ENCODE assay signal across 1 cellular context in genomic region chr9:1536522-1537170, GRCh38.
TF ChIP-seq lines count a peak whose summit lies in the region.

No MANE protein-coding gene starts in this region.

TF ChIP-seq in GM12878, 131 proteins besides CTCF, POLR2A, EP300 and RAD21 (continued from another document and continues in another):
- TF ChIP-seq REST (IDR thresholded peaks at IDR 0.05; ENCODE audit: low read depth, low read length) (no peak), ATF7 (IDR thresholded peaks at IDR 0.05; ENCODE audit: low read depth) (peak; percentile 58), JUNB (IDR thresholded peaks at IDR 0.05) (peak; percentile 97), IRF4 (IDR thresholded peaks at IDR 0.05; ENCODE audit: low read depth, low read length) (peak; percentile 96), IKZF2 (IDR thresholded peaks at IDR 0.05) (peak; percentile 93 to 94), USF1 (IDR thresholded peaks at IDR 0.05; ENCODE audit: borderline replicate concordance, extremely low read length, insufficient read depth, low read depth, low read length) (no peak), ZNF687 (IDR thresholded peaks at IDR 0.05) (peak; percentile 49; the same call in 1 of the 2 replicates), CREM (IDR thresholded peaks at IDR 0.05; ENCODE audit: low read depth) (peak; percentile 73), CUX1 (IDR thresholded peaks at IDR 0.05; ENCODE audit: insufficient replicate concordance, low read depth, low read length) (no peak), KLF5 (IDR thresholded peaks at IDR 0.05; ENCODE audit: partially characterized antibody) (no peak), NR2C1 (IDR thresholded peaks at IDR 0.05) (0 out of 2 replicates have a peak, but pooled peaks have one; percentile 22), ETV6 (conservative IDR thresholded peaks at IDR 0.05 in 1 of 2, IDR thresholded peaks at IDR 0.05 in 1 of 2; ENCODE audit: borderline replicate concordance in 1 of 2, low read depth in 1 of 2) (peak in 1 of 2 experiments; percentile 51; a peak in 1 of 4 replicates), PML (IDR thresholded peaks at IDR 0.05; ENCODE audit: low read length) (peak; percentile 55; the same call in 1 of the 2 replicates), DPF2 (IDR thresholded peaks at IDR 0.05) (peak; percentile 91), POLR2AphosphoS2 (IDR thresholded peaks at IDR 0.05; ENCODE audit: low read depth, low read length) (no peak), JUND (IDR thresholded peaks at IDR 0.05; ENCODE audit: low read depth, low read length) (peak; percentile 68), TCF3 (IDR thresholded peaks at IDR 0.05; ENCODE audit: borderline replicate concordance, insufficient read depth, low read depth, low read length) (peak; percentile 37; the same call in 1 of the 2 replicates), CHD2 (IDR thresholded peaks at IDR 0.05; ENCODE audit: borderline replicate concordance, low read depth, low read length) (no peak), BCL11A (IDR thresholded peaks at IDR 0.05; ENCODE audit: low read depth, low read length) (peak; percentile 90), SKIL (IDR thresholded peaks at IDR 0.05; ENCODE audit: low read depth, poor library complexity, severe bottlenecking) (peak; percentile 39), ZBTB4 (CRISPR knock-in tag; IDR thresholded peaks at IDR 0.05) (no peak), BACH1 (IDR thresholded peaks at IDR 0.05; ENCODE audit: borderline replicate concordance) (peak; percentile 61; the same call in 1 of the 2 replicates), IKZF1 (conservative IDR thresholded peaks at IDR 0.05) (peak; percentile 83), BCL3 (IDR thresholded peaks at IDR 0.05; ENCODE audit: borderline replicate concordance, insufficient read depth, low read depth, low read length, poor library complexity, severe bottlenecking) (peak; percentile 42), PBX3 (IDR thresholded peaks at IDR 0.05; ENCODE audit: insufficient replicate concordance, low read depth, low read length) (peak; percentile 71), PKNOX1 (IDR thresholded peaks at IDR 0.05) (peak; percentile 96), RUNX3 (IDR thresholded peaks at IDR 0.05; ENCODE audit: low read length) (peak; percentile 75), STAT1 (conservative IDR thresholded peaks at IDR 0.05) (no peak), NFYA (IDR thresholded peaks at IDR 0.05; ENCODE audit: borderline replicate concordance, low read depth, low read length) (no peak), MEF2A (IDR thresholded peaks at IDR 0.05; ENCODE audit: insufficient read depth, low read depth, low read length) (0 out of 2 replicates have a peak, but pooled peaks have one; percentile 30), BMI1 (IDR thresholded peaks at IDR 0.05; ENCODE audit: borderline replicate concordance) (peak; percentile 74; the same call in 1 of the 2 replicates), NFIC (IDR thresholded peaks at IDR 0.05; ENCODE audit: low read depth, low read length) (peak; percentile 93)
